ENCODE assay signal across 1 cellular context in the genomic region with DNA sequence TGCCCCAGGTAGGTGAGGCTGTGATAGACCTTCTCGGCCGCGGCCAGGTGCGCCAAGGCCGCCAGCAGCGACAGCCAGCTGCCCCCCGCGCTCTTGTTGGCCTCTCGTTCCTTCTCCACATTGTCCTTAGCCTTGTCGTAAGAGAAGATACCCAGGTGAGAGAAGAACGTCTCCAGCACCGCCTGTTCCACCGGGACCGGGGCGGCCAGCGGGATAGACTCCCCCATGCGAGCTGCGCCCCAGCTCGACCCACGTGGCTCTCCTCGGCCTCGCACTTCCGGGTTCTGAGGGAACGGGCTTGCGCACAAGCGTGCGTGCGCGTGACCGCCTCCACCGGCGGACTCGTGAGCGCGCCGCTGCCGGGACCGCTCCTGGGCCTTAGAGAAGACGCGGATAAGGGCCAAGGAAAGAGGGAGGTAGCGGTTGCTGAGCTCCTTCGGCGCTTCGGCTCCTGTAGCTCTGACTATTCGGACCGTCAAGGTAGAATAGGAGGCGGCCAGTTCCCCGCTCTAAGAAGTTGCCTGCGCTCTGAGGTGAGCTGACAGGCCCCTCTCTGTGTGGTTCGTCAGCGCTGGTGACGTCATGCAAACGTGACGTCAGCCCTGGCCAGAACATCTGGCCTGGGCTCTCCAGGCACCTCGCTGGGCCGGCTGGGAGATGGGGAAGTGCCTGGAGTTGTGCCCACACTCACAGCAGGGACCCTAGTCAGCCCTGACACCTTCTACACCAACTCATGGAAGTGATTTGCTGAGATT.
TF ChIP-seq lines count a peak whose summit lies in the region.

A gene (minus strand): TSS at position 286 of the 755 bp plus-strand sequence. CDS start 59 bp downstream, at position 227.

TF ChIP-seq in GM12878, 131 proteins besides CTCF, POLR2A, EP300 and RAD21 (continued from another document and continues in another):
- TF ChIP-seq, protein P1, sequence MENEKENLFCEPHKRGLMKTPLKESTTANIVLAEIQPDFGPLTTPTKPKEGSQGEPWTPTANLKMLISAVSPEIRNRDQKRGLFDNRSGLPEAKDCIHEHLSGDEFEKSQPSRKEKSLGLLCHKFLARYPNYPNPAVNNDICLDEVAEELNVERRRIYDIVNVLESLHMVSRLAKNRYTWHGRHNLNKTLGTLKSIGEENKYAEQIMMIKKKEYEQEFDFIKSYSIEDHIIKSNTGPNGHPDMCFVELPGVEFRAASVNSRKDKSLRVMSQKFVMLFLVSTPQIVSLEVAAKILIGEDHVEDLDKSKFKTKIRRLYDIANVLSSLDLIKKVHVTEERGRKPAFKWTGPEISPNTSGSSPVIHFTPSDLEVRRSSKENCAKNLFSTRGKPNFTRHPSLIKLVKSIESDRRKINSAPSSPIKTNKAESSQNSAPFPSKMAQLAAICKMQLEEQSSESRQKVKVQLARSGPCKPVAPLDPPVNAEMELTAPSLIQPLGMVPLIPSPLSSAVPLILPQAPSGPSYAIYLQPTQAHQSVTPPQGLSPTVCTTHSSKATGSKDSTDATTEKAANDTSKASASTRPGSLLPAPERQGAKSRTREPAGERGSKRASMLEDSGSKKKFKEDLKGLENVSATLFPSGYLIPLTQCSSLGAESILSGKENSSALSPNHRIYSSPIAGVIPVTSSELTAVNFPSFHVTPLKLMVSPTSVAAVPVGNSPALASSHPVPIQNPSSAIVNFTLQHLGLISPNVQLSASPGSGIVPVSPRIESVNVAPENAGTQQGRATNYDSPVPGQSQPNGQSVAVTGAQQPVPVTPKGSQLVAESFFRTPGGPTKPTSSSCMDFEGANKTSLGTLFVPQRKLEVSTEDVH (IDR thresholded peaks at IDR 0.05; ENCODE audit: low read depth, partially characterized antibody), result peak; percentile 53
- TF ChIP-seq, protein P2, sequence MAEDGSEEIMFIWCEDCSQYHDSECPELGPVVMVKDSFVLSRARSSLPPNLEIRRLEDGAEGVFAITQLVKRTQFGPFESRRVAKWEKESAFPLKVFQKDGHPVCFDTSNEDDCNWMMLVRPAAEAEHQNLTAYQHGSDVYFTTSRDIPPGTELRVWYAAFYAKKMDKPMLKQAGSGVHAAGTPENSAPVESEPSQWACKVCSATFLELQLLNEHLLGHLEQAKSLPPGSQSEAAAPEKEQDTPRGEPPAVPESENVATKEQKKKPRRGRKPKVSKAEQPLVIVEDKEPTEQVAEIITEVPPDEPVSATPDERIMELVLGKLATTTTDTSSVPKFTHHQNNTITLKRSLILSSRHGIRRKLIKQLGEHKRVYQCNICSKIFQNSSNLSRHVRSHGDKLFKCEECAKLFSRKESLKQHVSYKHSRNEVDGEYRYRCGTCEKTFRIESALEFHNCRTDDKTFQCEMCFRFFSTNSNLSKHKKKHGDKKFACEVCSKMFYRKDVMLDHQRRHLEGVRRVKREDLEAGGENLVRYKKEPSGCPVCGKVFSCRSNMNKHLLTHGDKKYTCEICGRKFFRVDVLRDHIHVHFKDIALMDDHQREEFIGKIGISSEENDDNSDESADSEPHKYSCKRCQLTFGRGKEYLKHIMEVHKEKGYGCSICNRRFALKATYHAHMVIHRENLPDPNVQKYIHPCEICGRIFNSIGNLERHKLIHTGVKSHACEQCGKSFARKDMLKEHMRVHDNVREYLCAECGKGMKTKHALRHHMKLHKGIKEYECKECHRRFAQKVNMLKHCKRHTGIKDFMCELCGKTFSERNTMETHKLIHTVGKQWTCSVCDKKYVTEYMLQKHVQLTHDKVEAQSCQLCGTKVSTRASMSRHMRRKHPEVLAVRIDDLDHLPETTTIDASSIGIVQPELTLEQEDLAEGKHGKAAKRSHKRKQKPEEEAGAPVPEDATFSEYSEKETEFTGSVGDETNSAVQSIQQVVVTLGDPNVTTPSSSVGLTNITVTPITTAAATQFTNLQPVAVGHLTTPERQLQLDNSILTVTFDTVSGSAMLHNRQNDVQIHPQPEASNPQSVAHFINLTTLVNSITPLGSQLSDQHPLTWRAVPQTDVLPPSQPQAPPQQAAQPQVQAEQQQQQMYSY (CRISPR knock-in tag; IDR thresholded peaks at IDR 0.05), result 0 out of 2 replicates have a peak, but pooled peaks have one; percentile 59
- TF ChIP-seq NFXL1 (IDR thresholded peaks at IDR 0.05; ENCODE audit: borderline replicate concordance) (no peak), JUND (IDR thresholded peaks at IDR 0.05; ENCODE audit: low read depth, low read length) (peak; percentile 89), HDAC6 (IDR thresholded peaks at IDR 0.05; ENCODE audit: unreplicated experiment) (no peak), BHLHE40 (IDR thresholded peaks at IDR 0.05; ENCODE audit: borderline replicate concordance in 1 of 2, low read depth in 2 of 2, low read length in 1 of 2) (peak in 1 of 2 experiments; percentile 79; a peak in 3 of 4 replicates), NR2F1 (conservative IDR thresholded peaks at IDR 0.05) (no peak), RFX5 (IDR thresholded peaks at IDR 0.05; ENCODE audit: low read depth, low read length) (no peak; the same call in 1 of the 2 replicates), PAX5 (IDR thresholded peaks at IDR 0.05; ENCODE audit: borderline replicate concordance, low read depth, low read length) (0 out of 2 replicates have a peak, but pooled peaks have one; percentile 22), IRF4 (IDR thresholded peaks at IDR 0.05; ENCODE audit: low read depth, low read length) (no peak), SIX5 (IDR thresholded peaks at IDR 0.05; ENCODE audit: low read depth, low read length, severe bottlenecking) (no peak), NRF1 (conservative IDR thresholded peaks at IDR 0.05; ENCODE audit: low read depth, low read length) (peak; percentile 30; the same call in 1 of the 2 replicates), JUNB (IDR thresholded peaks at IDR 0.05) (no peak), CBX5 (IDR thresholded peaks at IDR 0.05; ENCODE audit: low read depth) (peak; percentile 25; the same call in 1 of the 2 replicates), POLR2AphosphoS5 (IDR thresholded peaks at IDR 0.05; ENCODE audit: low read length) (peak; percentile 89), ZNF622 (IDR thresholded peaks at IDR 0.05) (no peak), KDM1A (IDR thresholded peaks at IDR 0.05; ENCODE audit: borderline replicate concordance) (no peak), CEBPB (IDR thresholded peaks at IDR 0.05; ENCODE audit: borderline replicate concordance in 1 of 2, low read depth in 2 of 2, low read length in 2 of 2) (no peak)
- TF ChIP-seq, protein P3, sequence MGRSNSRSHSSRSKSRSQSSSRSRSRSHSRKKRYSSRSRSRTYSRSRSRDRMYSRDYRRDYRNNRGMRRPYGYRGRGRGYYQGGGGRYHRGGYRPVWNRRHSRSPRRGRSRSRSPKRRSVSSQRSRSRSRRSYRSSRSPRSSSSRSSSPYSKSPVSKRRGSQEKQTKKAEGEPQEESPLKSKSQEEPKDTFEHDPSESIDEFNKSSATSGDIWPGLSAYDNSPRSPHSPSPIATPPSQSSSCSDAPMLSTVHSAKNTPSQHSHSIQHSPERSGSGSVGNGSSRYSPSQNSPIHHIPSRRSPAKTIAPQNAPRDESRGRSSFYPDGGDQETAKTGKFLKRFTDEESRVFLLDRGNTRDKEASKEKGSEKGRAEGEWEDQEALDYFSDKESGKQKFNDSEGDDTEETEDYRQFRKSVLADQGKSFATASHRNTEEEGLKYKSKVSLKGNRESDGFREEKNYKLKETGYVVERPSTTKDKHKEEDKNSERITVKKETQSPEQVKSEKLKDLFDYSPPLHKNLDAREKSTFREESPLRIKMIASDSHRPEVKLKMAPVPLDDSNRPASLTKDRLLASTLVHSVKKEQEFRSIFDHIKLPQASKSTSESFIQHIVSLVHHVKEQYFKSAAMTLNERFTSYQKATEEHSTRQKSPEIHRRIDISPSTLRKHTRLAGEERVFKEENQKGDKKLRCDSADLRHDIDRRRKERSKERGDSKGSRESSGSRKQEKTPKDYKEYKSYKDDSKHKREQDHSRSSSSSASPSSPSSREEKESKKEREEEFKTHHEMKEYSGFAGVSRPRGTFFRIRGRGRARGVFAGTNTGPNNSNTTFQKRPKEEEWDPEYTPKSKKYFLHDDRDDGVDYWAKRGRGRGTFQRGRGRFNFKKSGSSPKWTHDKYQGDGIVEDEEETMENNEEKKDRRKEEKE (IDR thresholded peaks at IDR 0.05), result no peak
- TF ChIP-seq, protein P4, sequence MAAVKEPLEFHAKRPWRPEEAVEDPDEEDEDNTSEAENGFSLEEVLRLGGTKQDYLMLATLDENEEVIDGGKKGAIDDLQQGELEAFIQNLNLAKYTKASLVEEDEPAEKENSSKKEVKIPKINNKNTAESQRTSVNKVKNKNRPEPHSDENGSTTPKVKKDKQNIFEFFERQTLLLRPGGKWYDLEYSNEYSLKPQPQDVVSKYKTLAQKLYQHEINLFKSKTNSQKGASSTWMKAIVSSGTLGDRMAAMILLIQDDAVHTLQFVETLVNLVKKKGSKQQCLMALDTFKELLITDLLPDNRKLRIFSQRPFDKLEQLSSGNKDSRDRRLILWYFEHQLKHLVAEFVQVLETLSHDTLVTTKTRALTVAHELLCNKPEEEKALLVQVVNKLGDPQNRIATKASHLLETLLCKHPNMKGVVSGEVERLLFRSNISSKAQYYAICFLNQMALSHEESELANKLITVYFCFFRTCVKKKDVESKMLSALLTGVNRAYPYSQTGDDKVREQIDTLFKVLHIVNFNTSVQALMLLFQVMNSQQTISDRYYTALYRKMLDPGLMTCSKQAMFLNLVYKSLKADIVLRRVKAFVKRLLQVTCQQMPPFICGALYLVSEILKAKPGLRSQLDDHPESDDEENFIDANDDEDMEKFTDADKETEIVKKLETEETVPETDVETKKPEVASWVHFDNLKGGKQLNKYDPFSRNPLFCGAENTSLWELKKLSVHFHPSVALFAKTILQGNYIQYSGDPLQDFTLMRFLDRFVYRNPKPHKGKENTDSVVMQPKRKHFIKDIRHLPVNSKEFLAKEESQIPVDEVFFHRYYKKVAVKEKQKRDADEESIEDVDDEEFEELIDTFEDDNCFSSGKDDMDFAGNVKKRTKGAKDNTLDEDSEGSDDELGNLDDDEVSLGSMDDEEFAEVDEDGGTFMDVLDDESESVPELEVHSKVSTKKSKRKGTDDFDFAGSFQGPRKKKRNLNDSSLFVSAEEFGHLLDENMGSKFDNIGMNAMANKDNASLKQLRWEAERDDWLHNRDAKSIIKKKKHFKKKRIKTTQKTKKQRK (IDR thresholded peaks at IDR 0.05; ENCODE audit: low read depth, low read length), result no peak
- TF ChIP-seq, protein P5, sequence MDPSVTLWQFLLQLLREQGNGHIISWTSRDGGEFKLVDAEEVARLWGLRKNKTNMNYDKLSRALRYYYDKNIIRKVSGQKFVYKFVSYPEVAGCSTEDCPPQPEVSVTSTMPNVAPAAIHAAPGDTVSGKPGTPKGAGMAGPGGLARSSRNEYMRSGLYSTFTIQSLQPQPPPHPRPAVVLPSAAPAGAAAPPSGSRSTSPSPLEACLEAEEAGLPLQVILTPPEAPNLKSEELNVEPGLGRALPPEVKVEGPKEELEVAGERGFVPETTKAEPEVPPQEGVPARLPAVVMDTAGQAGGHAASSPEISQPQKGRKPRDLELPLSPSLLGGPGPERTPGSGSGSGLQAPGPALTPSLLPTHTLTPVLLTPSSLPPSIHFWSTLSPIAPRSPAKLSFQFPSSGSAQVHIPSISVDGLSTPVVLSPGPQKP (IDR thresholded peaks at IDR 0.05; ENCODE audit: low read depth, low read length), result no peak
- TF ChIP-seq, protein P6, sequence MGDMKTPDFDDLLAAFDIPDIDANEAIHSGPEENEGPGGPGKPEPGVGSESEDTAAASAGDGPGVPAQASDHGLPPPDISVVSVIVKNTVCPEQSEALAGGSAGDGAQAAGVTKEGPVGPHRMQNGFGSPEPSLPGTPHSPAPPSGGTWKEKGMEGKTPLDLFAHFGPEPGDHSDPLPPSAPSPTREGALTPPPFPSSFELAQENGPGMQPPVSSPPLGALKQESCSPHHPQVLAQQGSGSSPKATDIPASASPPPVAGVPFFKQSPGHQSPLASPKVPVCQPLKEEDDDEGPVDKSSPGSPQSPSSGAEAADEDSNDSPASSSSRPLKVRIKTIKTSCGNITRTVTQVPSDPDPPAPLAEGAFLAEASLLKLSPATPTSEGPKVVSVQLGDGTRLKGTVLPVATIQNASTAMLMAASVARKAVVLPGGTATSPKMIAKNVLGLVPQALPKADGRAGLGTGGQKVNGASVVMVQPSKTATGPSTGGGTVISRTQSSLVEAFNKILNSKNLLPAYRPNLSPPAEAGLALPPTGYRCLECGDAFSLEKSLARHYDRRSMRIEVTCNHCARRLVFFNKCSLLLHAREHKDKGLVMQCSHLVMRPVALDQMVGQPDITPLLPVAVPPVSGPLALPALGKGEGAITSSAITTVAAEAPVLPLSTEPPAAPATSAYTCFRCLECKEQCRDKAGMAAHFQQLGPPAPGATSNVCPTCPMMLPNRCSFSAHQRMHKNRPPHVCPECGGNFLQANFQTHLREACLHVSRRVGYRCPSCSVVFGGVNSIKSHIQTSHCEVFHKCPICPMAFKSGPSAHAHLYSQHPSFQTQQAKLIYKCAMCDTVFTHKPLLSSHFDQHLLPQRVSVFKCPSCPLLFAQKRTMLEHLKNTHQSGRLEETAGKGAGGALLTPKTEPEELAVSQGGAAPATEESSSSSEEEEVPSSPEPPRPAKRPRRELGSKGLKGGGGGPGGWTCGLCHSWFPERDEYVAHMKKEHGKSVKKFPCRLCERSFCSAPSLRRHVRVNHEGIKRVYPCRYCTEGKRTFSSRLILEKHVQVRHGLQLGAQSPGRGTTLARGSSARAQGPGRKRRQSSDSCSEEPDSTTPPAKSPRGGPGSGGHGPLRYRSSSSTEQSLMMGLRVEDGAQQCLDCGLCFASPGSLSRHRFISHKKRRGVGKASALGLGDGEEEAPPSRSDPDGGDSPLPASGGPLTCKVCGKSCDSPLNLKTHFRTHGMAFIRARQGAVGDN (IDR thresholded peaks at IDR 0.05), result peak; percentile 54
- TF ChIP-seq, protein P7, sequence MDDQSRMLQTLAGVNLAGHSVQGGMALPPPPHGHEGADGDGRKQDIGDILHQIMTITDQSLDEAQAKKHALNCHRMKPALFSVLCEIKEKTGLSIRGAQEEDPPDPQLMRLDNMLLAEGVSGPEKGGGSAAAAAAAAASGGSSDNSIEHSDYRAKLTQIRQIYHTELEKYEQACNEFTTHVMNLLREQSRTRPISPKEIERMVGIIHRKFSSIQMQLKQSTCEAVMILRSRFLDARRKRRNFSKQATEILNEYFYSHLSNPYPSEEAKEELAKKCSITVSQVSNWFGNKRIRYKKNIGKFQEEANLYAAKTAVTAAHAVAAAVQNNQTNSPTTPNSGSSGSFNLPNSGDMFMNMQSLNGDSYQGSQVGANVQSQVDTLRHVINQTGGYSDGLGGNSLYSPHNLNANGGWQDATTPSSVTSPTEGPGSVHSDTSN (IDR thresholded peaks at IDR 0.05; ENCODE audit: insufficient replicate concordance, low read depth, low read length), result no peak
- TF ChIP-seq, protein P8, sequence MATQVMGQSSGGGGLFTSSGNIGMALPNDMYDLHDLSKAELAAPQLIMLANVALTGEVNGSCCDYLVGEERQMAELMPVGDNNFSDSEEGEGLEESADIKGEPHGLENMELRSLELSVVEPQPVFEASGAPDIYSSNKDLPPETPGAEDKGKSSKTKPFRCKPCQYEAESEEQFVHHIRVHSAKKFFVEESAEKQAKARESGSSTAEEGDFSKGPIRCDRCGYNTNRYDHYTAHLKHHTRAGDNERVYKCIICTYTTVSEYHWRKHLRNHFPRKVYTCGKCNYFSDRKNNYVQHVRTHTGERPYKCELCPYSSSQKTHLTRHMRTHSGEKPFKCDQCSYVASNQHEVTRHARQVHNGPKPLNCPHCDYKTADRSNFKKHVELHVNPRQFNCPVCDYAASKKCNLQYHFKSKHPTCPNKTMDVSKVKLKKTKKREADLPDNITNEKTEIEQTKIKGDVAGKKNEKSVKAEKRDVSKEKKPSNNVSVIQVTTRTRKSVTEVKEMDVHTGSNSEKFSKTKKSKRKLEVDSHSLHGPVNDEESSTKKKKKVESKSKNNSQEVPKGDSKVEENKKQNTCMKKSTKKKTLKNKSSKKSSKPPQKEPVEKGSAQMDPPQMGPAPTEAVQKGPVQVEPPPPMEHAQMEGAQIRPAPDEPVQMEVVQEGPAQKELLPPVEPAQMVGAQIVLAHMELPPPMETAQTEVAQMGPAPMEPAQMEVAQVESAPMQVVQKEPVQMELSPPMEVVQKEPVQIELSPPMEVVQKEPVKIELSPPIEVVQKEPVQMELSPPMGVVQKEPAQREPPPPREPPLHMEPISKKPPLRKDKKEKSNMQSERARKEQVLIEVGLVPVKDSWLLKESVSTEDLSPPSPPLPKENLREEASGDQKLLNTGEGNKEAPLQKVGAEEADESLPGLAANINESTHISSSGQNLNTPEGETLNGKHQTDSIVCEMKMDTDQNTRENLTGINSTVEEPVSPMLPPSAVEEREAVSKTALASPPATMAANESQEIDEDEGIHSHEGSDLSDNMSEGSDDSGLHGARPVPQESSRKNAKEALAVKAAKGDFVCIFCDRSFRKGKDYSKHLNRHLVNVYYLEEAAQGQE (IDR thresholded peaks at IDR 0.05; ENCODE audit: low read depth, low read length), result no peak
